8 cellular contexts compared by ENCODE assay signal in genomic region chr22:22508274-22509176, GRCh38. TPM values are rescaled to one million over a fixed set of nuclear protein-coding genes. Genes with fewer than 3 reads are reported as not detected.
DNase-seq lines count a peak whose midpoint lies in the region; ATAC-seq, FAIRE-seq and TF ChIP-seq lines count a peak whose summit lies in the region.

ZNF280B (minus strand) TSS chr22:22508742; CDS start chr22:22489398, 19,344 bp downstream.

- dilution Hi-C loops in endothelial cell of umbilical vein (cut with MboI; ENCODE audit: extremely low pct_ligation_motif_present, low sequenced_read_pairs): no loop called here

- peak within 1 kb of the TSS; percentile 62 to 80 (median 62) for H3K4me3 ChIP-seq in endothelial cell of umbilical vein (replicated peaks in 1 of 3; ENCODE audit: insufficient read depth in 1 of 3, low read depth in 1 of 3, low read length in 3 of 3)

- no peaks in the 10 kb centered on the region for H3K79me2 ChIP-seq in endothelial cell of umbilical vein (ENCODE audit: control insufficient read depth, insufficient read depth, low read length)

- no peaks in the 10 kb centered on the region for H3K9me3 ChIP-seq in endothelial cell of umbilical vein (replicated peaks; ENCODE audit: control insufficient read depth, insufficient read depth, low read length)

- peak; percentile 87 for ATAC-seq in GM18909 (IDR thresholded peaks at IDR 0.05; ENCODE audit: poor library complexity, unreplicated experiment)
- peak; percentile 95 for ATAC-seq in HG03280 (IDR thresholded peaks at IDR 0.05; ENCODE audit: unreplicated experiment)

- peak within 1 kb of the TSS; percentile 16 for H3K27ac ChIP-seq in endothelial cell of umbilical vein (ENCODE audit: insufficient read depth, low read depth, low read length)

- TF ChIP-seq CTCF in endothelial cell of umbilical vein (IDR thresholded peaks at IDR 0.05; ENCODE audit: extremely low read depth in 1 of 2, insufficient read depth in 1 of 2, low read depth in 1 of 2, low read length in 2 of 2): peak; percentile 82 to 92

- H4K20me1 ChIP-seq in endothelial cell of umbilical vein (replicated peaks; ENCODE audit: control insufficient read depth, extremely low read depth, insufficient read depth, low read length): no peaks in the 10 kb centered on the region

- peak; percentile 39 for TF ChIP-seq POLR2A in endothelial cell of umbilical vein (IDR thresholded peaks at IDR 0.05; ENCODE audit: low read depth, low read length)

- POLR2A ChIA-PET in endothelial cell of umbilical vein (lab: Charles Lee): interaction anchor here (0.8 kb wide), 1 partner anchor 536 kb away, joined by 4 read pairs; no protein-coding TSS in a partner anchor

- CTCF ChIA-PET in endothelial cell of umbilical vein (lab: Charles Lee): interaction anchor here (1.0 to 2.5 kb wide), 11 partner anchors 11 to 375 kb away, joined by 3 to 18 read pairs (median 4); partner anchors contain the start of gene ZNF280A

- no TSS peak for BruUV-seq in endothelial cell of umbilical vein (replicated peaks; lab: Mats Ljungman, UMichigan)

- no peaks in the 10 kb centered on the region for H3K36me3 ChIP-seq in endothelial cell of umbilical vein (ENCODE audit: control insufficient read depth in 2 of 2, extremely low read depth in 1 of 2, insufficient read depth in 2 of 2, low read length in 2 of 2)

- peak within 1 kb of the TSS; percentile 87 for H3K4me2 ChIP-seq in endothelial cell of umbilical vein (ENCODE audit: insufficient read depth, low read length)

- peak within 1 kb of the TSS; percentile 49 for H3K9ac ChIP-seq in endothelial cell of umbilical vein (replicated peaks; ENCODE audit: extremely low read depth, insufficient read depth, low read length)

- no peaks in the 10 kb centered on the region for H3K9me1 ChIP-seq in endothelial cell of umbilical vein (replicated peaks; ENCODE audit: control insufficient read depth, extremely low read depth, insufficient read depth, low read length)

- peaks cover 4% of the 10 kb centered on the region for H3K4me1 ChIP-seq in endothelial cell of umbilical vein (ENCODE audit: control insufficient read depth, extremely low read depth, insufficient read depth, low read length)

- H3K27me3 ChIP-seq in endothelial cell of umbilical vein (ENCODE audit: control insufficient read depth in 2 of 2, insufficient read depth in 2 of 2, low read length in 2 of 2): peaks cover 3 to 4% of the 10 kb centered on the region in 2 experiments

- H2AFZ ChIP-seq in endothelial cell of umbilical vein (ENCODE audit: low read depth, low read length): peak within 1 kb of the TSS; percentile 96

- FAIRE-seq in endothelial cell of umbilical vein (lab: Jason Lieb, UNC): peak; percentile 62

- intact Hi-C loops in endothelial cell of umbilical vein (cut with micrococcal nuclease): no loop called here

- DNase-seq in AG08396 (ENCODE audit: low spot score) (peak; percentile 86), NCI-H748 (lab: John Stamatoyannopoulos, UW; ENCODE audit: unreplicated experiment) (peak; percentile 90), endothelial cell of umbilical vein (ENCODE audit: low read depth, low spot score) (peak; percentile 89), mucosa of gallbladder (ENCODE audit: low spot score) (peak; percentile 67)
- DNase-seq in activated CD8-positive, alpha-beta memory T cell treated with anti-CD3 and anti-CD28 coated beads for 4 hours (ENCODE audit: low read depth in 2 of 2): peak; percentile 39 to 54
- DNase-seq in stimulated activated CD8-positive, alpha-beta memory T cell treated with anti-CD3 and anti-CD28 coated beads, Interleukin-4, amount 100 ng/mL, for 24 hours (ENCODE audit: low read depth): peak; percentile 77

TF ChIP-seq in endothelial cell of umbilical vein, 7 proteins besides CTCF, POLR2A, EP300 and RAD21:
- TF ChIP-seq MAX (IDR thresholded peaks at IDR 0.05; ENCODE audit: insufficient read depth, insufficient read length) (peak; percentile 63), GATA2 (IDR thresholded peaks at IDR 0.05; ENCODE audit: insufficient read depth, insufficient read length, low read depth, low read length) (no peak), POLR2AphosphoS5 (IDR thresholded peaks at IDR 0.05; ENCODE audit: insufficient read depth, low read depth, low read length) (peak; percentile 68)
TF ChIP-seq in endothelial cell of umbilical vein: peak in this region for 2.

RNA-seq across cellular contexts. Expression of gene ZNF280B, which starts in this region (rescaled TPM):
- total RNA-seq in endothelial cell of umbilical vein (3.1 TPM in 2 replicates), mucosa of gallbladder (1.3 TPM)
- polyA plus RNA-seq in endothelial cell of umbilical vein: 1.4 and 1.5 TPM in 2 replicates
- polyA plus RNA-seq in endothelial cell of umbilical vein (2011; cell fraction: cytosol; rRNA removed): 1.3 TPM in 2 replicates
- polyA plus RNA-seq in endothelial cell of umbilical vein (2011; cell fraction: nucleus; rRNA removed): 1.8 and 2.3 TPM in 2 replicates
- polyA plus RNA-seq in endothelial cell of umbilical vein (2012): 1.5 TPM in 2 replicates
- 4.7 and 5.0 TPM in 2 replicates for polyA minus RNA-seq in endothelial cell of umbilical vein
- polyA minus RNA-seq in endothelial cell of umbilical vein (2011; cell fraction: cytosol; rRNA and poly(A)+ RNA removed): 4.9 TPM
- polyA minus RNA-seq in endothelial cell of umbilical vein (2011; cell fraction: nucleus; rRNA and poly(A)+ RNA removed): 1.6 and 2.1 TPM in 2 replicates

Comparison
In these comparisons a context has a peak if more than half of its experiments do, and no peak if none do; other contexts are left out.
1. Peak in every context shown above with its lines: DNase-seq, ATAC-seq, H3K4me3 ChIP-seq and H3K27ac ChIP-seq.